Comparison of ENCODE assay signal across 10 cellular contexts in the genomic region with DNA sequence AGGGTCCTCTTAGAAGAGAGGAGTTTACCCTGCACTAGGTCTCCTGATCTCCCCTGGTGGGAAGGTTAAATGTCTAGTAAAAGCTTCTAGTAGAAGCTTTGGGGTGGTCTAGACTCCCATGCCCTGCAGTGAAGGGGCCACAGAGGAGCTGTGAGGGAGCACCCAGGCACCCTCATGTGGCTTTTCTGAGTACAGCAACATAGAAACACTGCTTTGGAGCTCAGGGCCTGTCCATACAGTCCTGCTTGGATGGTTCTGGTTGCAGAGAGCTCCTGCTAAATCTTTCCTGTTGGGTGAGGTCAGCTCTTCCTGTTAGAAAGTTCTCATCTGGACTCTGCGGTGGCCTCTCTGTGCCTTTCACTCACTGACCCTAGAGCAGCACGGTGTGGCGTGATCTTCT. TPM values are rescaled to one million over a fixed set of nuclear protein-coding genes. Genes with fewer than 3 reads are reported as not detected.
A peak's percentile ranks its signal among the peaks of the same experiment; 100 is the strongest.
DNase-seq lines count a peak whose midpoint lies in the region; ATAC-seq and TF ChIP-seq lines count a peak whose summit lies in the region.
"Had no signal": no experiment of that assay in that cellular context is flagged by ENCODE, and none has a peak within 500 bp of the region (broad histone marks: within the 10 kb centered on the region; RNA-seq: fewer than 3 reads in every experiment).

No MANE protein-coding gene starts in this region.

- H3K4me3 ChIP-seq in neural progenitor cell, result no peak overlapping the region
- no peak overlapping the region for H3K4me3 ChIP-seq in transverse colon

- peak overlapping the region; percentile 34 for H2AFZ ChIP-seq in neural progenitor cell (replicated peaks)

- H3K4me2 ChIP-seq in neural progenitor cell, result no peak overlapping the region

- DNase-seq in NAMALWA (ENCODE audit: low spot score), result peak; percentile 38
- DNase-seq in dermis microvascular lymphatic vessel endothelial cell (ENCODE audit: low read depth in 2 of 2), result peak; percentile 22 to 42
- peak; percentile 35 for DNase-seq in neural progenitor cell (ENCODE audit: low spot score)
- no peak for DNase-seq in DMS79 (lab: John Stamatoyannopoulos, UW)
- no peak for DNase-seq in activated T-cell treated with anti-CD3 and anti-CD28 coated beads, Interleukin-2, amount 50 U/mL, for 24 hours
- DNase-seq in transverse colon, result no peak
- DNase-seq: stimulated activated CD4-positive, alpha-beta T cell treated with anti-CD3 and anti-CD28 coated beads, Interleukin-2, amount 100 ng/mL, for 48 hours had no signal

- H3K27me3 Mint-ChIP-seq in neural progenitor cell (ENCODE audit: insufficient read depth, low read depth), result peaks cover 9% of the 10 kb centered on the region
- H3K27me3 Mint-ChIP-seq in activated T-cell treated with anti-CD3 and anti-CD28 coated beads, Interleukin-2, amount 50 U/mL, for 24 hours, result no peaks in the 10 kb centered on the region

- TF ChIP-seq POLR2A in transverse colon (IDR thresholded peaks at IDR 0.05), result no peak

- no peaks in the 10 kb centered on the region for H3F3A ChIP-seq in neural progenitor cell (ENCODE audit: low read depth)

- no peak overlapping the region for H3K27ac ChIP-seq in neural progenitor cell
- H3K27ac ChIP-seq in transverse colon, result no peak overlapping the region

- ATAC-seq in GM21423 (IDR thresholded peaks at IDR 0.05; ENCODE audit: unreplicated experiment), result no peak

- no peaks in the 10 kb centered on the region for H3K79me2 ChIP-seq in neural progenitor cell (ENCODE audit: low read depth)

- peaks cover 7% of the 10 kb centered on the region for H3K4me1 Mint-ChIP-seq in neural progenitor cell
- H3K4me1 Mint-ChIP-seq in activated T-cell treated with anti-CD3 and anti-CD28 coated beads, Interleukin-2, amount 50 U/mL, for 24 hours (ENCODE audit: low read depth), result no peaks in the 10 kb centered on the region

- intact Hi-C loops in transverse colon (cut with DNase I; ENCODE audit: low total_unique reads), result no loop called here

- H3K9ac ChIP-seq in neural progenitor cell, result no peak overlapping the region

- H3K36me3 Mint-ChIP-seq in neural progenitor cell, result no peaks in the 10 kb centered on the region
- H3K36me3 Mint-ChIP-seq in activated T-cell treated with anti-CD3 and anti-CD28 coated beads, Interleukin-2, amount 50 U/mL, for 24 hours (ENCODE audit: low read depth), result peaks cover 78% of the 10 kb centered on the region

- H3K9me3 ChIP-seq in neural progenitor cell (ENCODE audit: low read depth), result no peaks in the 10 kb centered on the region
- H3K9me3 ChIP-seq in transverse colon, result no peaks in the 10 kb centered on the region

- H3K9me3 Mint-ChIP-seq in neural progenitor cell, result no peaks in the 10 kb centered on the region
- no peaks in the 10 kb centered on the region for H3K9me3 Mint-ChIP-seq in activated T-cell treated with anti-CD3 and anti-CD28 coated beads, Interleukin-2, amount 50 U/mL, for 24 hours
- H3K9me3 Mint-ChIP-seq: activated naive CD4-positive, alpha-beta T cell treated with anti-CD3 and anti-CD28 coated beads, Interleukin-2, amount 50 U/mL, for 72 hours had no signal

- no peak overlapping the region for H3K4me3 Mint-ChIP-seq in neural progenitor cell
- H3K4me3 Mint-ChIP-seq in activated T-cell treated with anti-CD3 and anti-CD28 coated beads, Interleukin-2, amount 50 U/mL, for 24 hours, result no peak overlapping the region

- H3K4me1 ChIP-seq in neural progenitor cell (no peaks in the 10 kb centered on the region), transverse colon (no peaks in the 10 kb centered on the region)

- TF ChIP-seq CTCF in GM12874 (IDR thresholded peaks at IDR 0.05; ENCODE audit: insufficient read depth, low read depth, low read length), result peak; percentile 30; the same call in 1 of the 2 replicates
- TF ChIP-seq CTCF in neural progenitor cell (IDR thresholded peaks at IDR 0.05), result peak; percentile 44
- TF ChIP-seq CTCF in transverse colon (IDR thresholded peaks at IDR 0.05), result no peak

- no peak overlapping the region for H3K27ac Mint-ChIP-seq in neural progenitor cell
- H3K27ac Mint-ChIP-seq in activated T-cell treated with anti-CD3 and anti-CD28 coated beads, Interleukin-2, amount 50 U/mL, for 24 hours, result no peak overlapping the region

- H3K36me3 ChIP-seq in neural progenitor cell (no peaks in the 10 kb centered on the region), transverse colon (peaks cover 0 to 28% (median 10%) of the 10 kb centered on the region in 4 donors)

- no peak for TF ChIP-seq EP300 in transverse colon (IDR thresholded peaks at IDR 0.05; ENCODE audit: low read depth)

- WGBS in transverse colon (ENCODE audit: low coverage in 1 of 2), 2 donors, result 90 to 100% methylated on average over 2 to 3 of the region's 3 CpGs

- H3K27me3 ChIP-seq in neural progenitor cell, result no peaks in the 10 kb centered on the region
- no peaks in the 10 kb centered on the region for H3K27me3 ChIP-seq in transverse colon

- no peaks in the 10 kb centered on the region for H4K20me1 ChIP-seq in neural progenitor cell (ENCODE audit: low read depth)

- in situ Hi-C loops in transverse colon (cut with MboI; ENCODE audit: low pct_ligation_motif_present in 1 of 4, low pct_unique_long_range_greater_than_20kb in 1 of 4, low sequenced_read_pairs in 3 of 4), result no loop called here

RNA-seq across cellular contexts. Expression of a gene that starts 47.8 kb away (rescaled TPM):
- total RNA-seq in dermis microvascular lymphatic vessel endothelial cell (13.4 and 13.9 TPM in 2 replicates), neural progenitor cell (ENCODE audit: low replicate concordance) (1.6 and 5.6 TPM in 2 replicates), transverse colon (100 to 1,000 TPM in 1 of 4 donors, 10 to 100 TPM in 3; 35.6 to 107 (median 66.5) TPM)

Comparison
In these comparisons a context has a peak if more than half of its experiments do, and no peak if none do; other contexts are left out.
1. CTCF ChIP-seq: peak in GM12874 (single experiment) and neural progenitor cell (single experiment); none in transverse colon (0 of 5).
2. DNase-seq: peak in NAMALWA (single experiment), dermis microvascular lymphatic vessel endothelial cell (2 of 2) and neural progenitor cell (single experiment); none in DMS79 (single experiment), activated T-cell treated with anti-CD3 and anti-CD28 coated beads, Interleukin-2, amount 50 U/mL, for 24 hours (single experiment) and transverse colon (single experiment).